In the genomic region with DNA sequence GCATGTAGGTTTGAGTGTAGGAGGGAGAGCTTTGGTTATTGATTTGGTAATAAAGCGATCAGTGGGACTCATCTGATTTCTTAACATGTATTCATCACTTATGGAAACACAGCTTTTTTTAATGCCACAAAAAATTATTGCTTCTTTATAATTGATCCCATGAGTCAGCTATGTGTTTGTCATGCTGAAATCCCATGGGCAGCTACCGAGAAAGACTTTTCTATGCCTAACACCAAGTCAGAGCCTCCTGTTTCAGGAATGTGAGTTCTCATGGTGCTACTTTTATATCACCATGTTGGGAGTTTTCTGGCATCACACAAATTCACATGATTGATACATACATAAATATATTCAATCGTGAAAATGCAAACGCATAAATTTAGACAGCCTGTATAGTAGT, we compare ENCODE assay signal across 21 cellular contexts.
DNase-seq lines count a peak whose midpoint lies in the region; ATAC-seq lines count a peak whose summit lies in the region.
"Had no signal": no experiment of that assay in that cellular context is flagged by ENCODE, and none has a peak within 500 bp of the region (broad histone marks: within the 10 kb centered on the region; RNA-seq: fewer than 3 reads in every experiment).

No MANE protein-coding gene starts in this region.

- H3K27me3 ChIP-seq in HUES48 (ENCODE audit: control insufficient read depth, insufficient read depth, low read length) (no peaks in the 10 kb centered on the region), subcutaneous abdominal adipose tissue (ENCODE audit: control insufficient read depth in 5 of 5, insufficient read depth in 4 of 5, low read length in 5 of 5) (no peaks in the 10 kb centered on the region)
- H3K27me3 ChIP-seq: brain microvascular endothelial cell, suprapubic skin had no signal

- H3K9ac ChIP-seq in HUES48 (ENCODE audit: low read depth, low read length), result no peak overlapping the region
- H3K9ac ChIP-seq in subcutaneous abdominal adipose tissue (ENCODE audit: low read length in 5 of 5), result peak overlapping the region in 2 of 5 donors; percentile 54 to 70

- peak overlapping the region; percentile 16 for H3K27ac ChIP-seq in HUES48 (ENCODE audit: low read depth, low read length)
- H3K27ac ChIP-seq in caudate nucleus (ENCODE audit: low read depth, low read length), result peak overlapping the region; percentile 90
- peak overlapping the region; percentile 88 for H3K27ac ChIP-seq in subcutaneous abdominal adipose tissue (ENCODE audit: low read depth, low read length)
- H3K27ac ChIP-seq: brain microvascular endothelial cell had no signal

- no peaks in the 10 kb centered on the region for H3K9me3 ChIP-seq in HUES48 (ENCODE audit: control insufficient read depth, insufficient read depth, low read length)
- no peaks in the 10 kb centered on the region for H3K9me3 ChIP-seq in subcutaneous abdominal adipose tissue (ENCODE audit: control insufficient read depth in 5 of 5, low read length in 5 of 5)
- H3K9me3 ChIP-seq: suprapubic skin had no signal

- H3K36me3 ChIP-seq in HUES48 (ENCODE audit: control insufficient read depth, insufficient read depth, low read length) (no peaks in the 10 kb centered on the region), subcutaneous abdominal adipose tissue (ENCODE audit: control insufficient read depth in 5 of 5, insufficient read depth in 5 of 5, low read length in 5 of 5) (no peaks in the 10 kb centered on the region)
- H3K36me3 ChIP-seq: brain microvascular endothelial cell, suprapubic skin had no signal

- DNase-seq in caudate nucleus (lab: John Stamatoyannopoulos, UW) (peak in 2 of 61 donors; percentile 3 to 22), medulla oblongata (ENCODE audit: extremely low spot score) (peak; percentile 63), G401 (ENCODE audit: low spot score) (no peak)
- DNase-seq in activated T-cell treated with anti-CD3 and anti-CD28 coated beads, Interleukin-2, amount 50 U/mL, for 1 hour, result no peak
- DNase-seq: activated CD4-positive, alpha-beta memory T cell treated with anti-CD3 and anti-CD28 coated beads for 36 hours; activated T-cell treated with anti-CD3 and anti-CD28 coated beads, Interleukin-2, amount 50 U/mL, for 4 hours; brain microvascular endothelial cell; CD8-positive, alpha-beta memory T cell; DMS79; mammary epithelial cell; naive thymus-derived CD4-positive, alpha-beta T cell; NCI-H82; PC-3; stimulated activated CD4-positive, alpha-beta T cell treated with anti-CD3 and anti-CD28 coated beads, Interleukin-12 subunit alpha, Interleukin-12 subunit beta, amount 100 ng/mL, for 4 hours had no signal

- H3K4me3 ChIP-seq in HUES48 (ENCODE audit: low read depth, low read length), result no peak overlapping the region
- H3K4me3 ChIP-seq in subcutaneous abdominal adipose tissue (ENCODE audit: low read depth in 1 of 5, low read length in 5 of 5), result peak overlapping the region in 2 of 5 donors; percentile 51 to 72
- H3K4me3 ChIP-seq: K562 had no signal

- in situ Hi-C loops in G401 (cut with HindIII; ENCODE audit: low sequenced_read_pairs), result no loop called here

- peaks cover 28% of the 10 kb centered on the region for H3K4me1 ChIP-seq in HUES48 (ENCODE audit: control insufficient read depth, insufficient read depth, low read length)
- H3K4me1 ChIP-seq in subcutaneous abdominal adipose tissue (ENCODE audit: control insufficient read depth in 5 of 5, insufficient read depth in 5 of 5, low read length in 5 of 5), result peaks cover 1 to 56% (median 45%) of the 10 kb centered on the region in 5 donors

- no peak for ATAC-seq in GM21515 (IDR thresholded peaks at IDR 0.05; ENCODE audit: unreplicated experiment)
- ATAC-seq in HG03432 (IDR thresholded peaks at IDR 0.05; ENCODE audit: unreplicated experiment), result no peak
- ATAC-seq: activated T-cell treated with anti-CD3 and anti-CD28 coated beads, Interleukin-2, amount 50 U/mL, for 4 hours; K562; naive thymus-derived CD4-positive, alpha-beta T cell; PC-3; WTC11 had no signal

Comparison
In these comparisons a context has a peak if more than half of its experiments do, and no peak if none do; other contexts are left out.
1. H3K27ac ChIP-seq: peak in every context shown above with its lines; median percentile 90 in caudate nucleus; 88 in subcutaneous abdominal adipose tissue; 16 in HUES48.